ENCODE assay signal across 28 cellular contexts in genomic region chr3:15538345-15538744, GRCh38. TPM values are rescaled to one million over a fixed set of nuclear protein-coding genes. Genes with fewer than 3 reads are reported as not detected.
DNase-seq lines count a peak whose midpoint lies in the region; ATAC-seq and TF ChIP-seq lines count a peak whose summit lies in the region.
"Had no signal": no experiment of that assay in that cellular context is flagged by ENCODE, and none has a peak within 500 bp of the region (broad histone marks: within the 10 kb centered on the region; RNA-seq: fewer than 3 reads in every experiment).

No MANE protein-coding gene starts in this region.

- CTCF ChIA-PET in T-cell (lab: Charles Lee), result interaction anchor here in 1 of 2 donors (0.5 kb wide), 1 partner anchor 462 kb away, joined by 3 read pairs; no protein-coding TSS in a partner anchor

- H3K9me3 ChIP-seq in CD4-positive, CD25-positive, alpha-beta regulatory T cell (ENCODE audit: control insufficient read depth in 2 of 2, low read length in 2 of 2), result no peaks in the 10 kb centered on the region
- H3K9me3 ChIP-seq: BLaER1 treated with 17β-estradiol and CSF1 and Interleukin-3, amounts not matched to agents 10 nM and 100 nM; colonic mucosa; pancreas had no signal

- peaks cover 56% of the 10 kb centered on the region for H3K4me1 ChIP-seq in CD4-positive, CD25-positive, alpha-beta regulatory T cell (ENCODE audit: control insufficient read depth, insufficient read depth, low read length, poor library complexity, severe bottlenecking)
- H3K4me1 ChIP-seq: colonic mucosa, neural progenitor cell, pancreas had no signal

- no peak for TF ChIP-seq POLR2A in erythroblast (IDR thresholded peaks at IDR 0.05; ENCODE audit: low read length)

- H3K36me3 Mint-ChIP-seq in T-helper 1 cell treated with Interleukin-12 subunit alpha and Interleukin-12 subunit beta and Interleukin-4 antibody, amounts not matched to agents 30 μg/mL and 1 μg/mL, for 36 hours (ENCODE audit: low read depth), result peaks cover 22% of the 10 kb centered on the region
- peaks cover 10% of the 10 kb centered on the region for H3K36me3 Mint-ChIP-seq in CD4-positive, CD25-positive, alpha-beta regulatory T cell
- peaks cover 3% of the 10 kb centered on the region for H3K36me3 Mint-ChIP-seq in T-cell
- no peaks in the 10 kb centered on the region for H3K36me3 Mint-ChIP-seq in effector memory CD8-positive, alpha-beta T cell (ENCODE audit: insufficient read depth)
- H3K36me3 Mint-ChIP-seq: neural progenitor cell, WTC11 had no signal

- H3K4me3 Mint-ChIP-seq in T-helper 1 cell treated with Interleukin-12 subunit alpha and Interleukin-12 subunit beta and Interleukin-4 antibody, amounts not matched to agents 30 μg/mL and 1 μg/mL, for 36 hours, result no peak overlapping the region
- peak overlapping the region in 3 of 4 donors; percentile 33 to 73 (median 66) for H3K4me3 Mint-ChIP-seq in CD4-positive, CD25-positive, alpha-beta regulatory T cell
- H3K4me3 Mint-ChIP-seq in T-cell, result peak overlapping the region in 2 of 3 donors; percentile 8 to 58
- peak overlapping the region; percentile 32 to 37 for H3K4me3 Mint-ChIP-seq in effector memory CD8-positive, alpha-beta T cell
- H3K4me3 Mint-ChIP-seq: activated T-cell treated with anti-CD3 and anti-CD28 coated beads, Interleukin-2, amount 50 U/mL, for 4 hours; neural progenitor cell; stimulated activated naive B cell treated with anti-CD40 and anti-IgM and Interleukin-4, amounts not matched to agents 10 μg/mL and 1 μg/mL and 100 μg/mL, for 72 hours; WTC11 had no signal

- no peak overlapping the region for H3K4me3 ChIP-seq in CD4-positive, CD25-positive, alpha-beta regulatory T cell (ENCODE audit: low read depth, low read length)
- H3K4me3 ChIP-seq: BLaER1 treated with 17β-estradiol and CSF1 and Interleukin-3, amounts not matched to agents 10 nM and 100 nM; colonic mucosa; neural progenitor cell; pancreas had no signal

- DNase-seq in T-helper 1 cell (no peak), T-cell (no peak), erythroblast (lab: John Stamatoyannopoulos, UW) (no peak), left colon (no peak), germinal center (ENCODE audit: low spot score) (no peak)
- peak in 1 of 3 donors; percentile 18 for DNase-seq in CD4-positive, CD25-positive, alpha-beta regulatory T cell
- no peak for DNase-seq in effector memory CD8-positive, alpha-beta T cell
- DNase-seq: activated T-cell treated with anti-CD3 and anti-CD28 coated beads, Interleukin-2, amount 50 U/mL, for 4 hours; anterior cingulate cortex; colonic mucosa; DMS79 treated with DMSO at 0.1 percent for 48 hours; effector CD4-positive, alpha-beta T cell; H7; hypothalamus; left cardiac atrium; NCI-H1092 treated with DMSO at 0.1 percent for 48 hours; NCI-H1694 treated with DMSO at 0.1 percent for 48 hours; pancreas; stimulated activated naive B cell treated with anti-CD40 and anti-IgM and Interleukin-4, amounts not matched to agents 10 μg/mL and 1 μg/mL and 100 μg/mL, for 72 hours; substantia nigra; trophoblast cell had no signal

- intact Hi-C loops in left colon (cut with DNase I, micrococcal nuclease), result no loop called here

- no peak for ATAC-seq in CD4-positive, CD25-positive, alpha-beta regulatory T cell (ENCODE audit: low read depth in 2 of 2)
- ATAC-seq in T-cell (replicated peaks in 1 of 4) (no peak), left colon (no peak)
- ATAC-seq in effector memory CD8-positive, alpha-beta T cell (replicated peaks), result no peak
- ATAC-seq: activated T-cell treated with anti-CD3 and anti-CD28 coated beads, Interleukin-2, amount 50 U/mL, for 4 hours; left cardiac atrium; pancreas; stimulated activated naive B cell treated with anti-CD40 and anti-IgM and Interleukin-4, amounts not matched to agents 10 μg/mL and 1 μg/mL and 100 μg/mL, for 72 hours; WTC11 had no signal

- H3K9me3 Mint-ChIP-seq in T-helper 1 cell treated with Interleukin-12 subunit alpha and Interleukin-12 subunit beta and Interleukin-4 antibody, amounts not matched to agents 30 μg/mL and 1 μg/mL, for 36 hours, result peaks cover 12% of the 10 kb centered on the region
- no peaks in the 10 kb centered on the region for H3K9me3 Mint-ChIP-seq in CD4-positive, CD25-positive, alpha-beta regulatory T cell
- no peaks in the 10 kb centered on the region for H3K9me3 Mint-ChIP-seq in T-cell
- H3K9me3 Mint-ChIP-seq in effector memory CD8-positive, alpha-beta T cell, result no peaks in the 10 kb centered on the region
- H3K9me3 Mint-ChIP-seq: activated T-cell treated with anti-CD3 and anti-CD28 coated beads, Interleukin-2, amount 50 U/mL, for 4 hours; neural progenitor cell; stimulated activated naive B cell treated with anti-CD40 and anti-IgM and Interleukin-4, amounts not matched to agents 10 μg/mL and 1 μg/mL and 100 μg/mL, for 72 hours; WTC11 had no signal

- no peaks in the 10 kb centered on the region for H3K27me3 ChIP-seq in CD4-positive, CD25-positive, alpha-beta regulatory T cell (ENCODE audit: control insufficient read depth, insufficient read depth, low read length)
- H3K27me3 ChIP-seq: BLaER1 treated with 17β-estradiol and CSF1 and Interleukin-3, amounts not matched to agents 10 nM and 100 nM; colonic mucosa; neural progenitor cell; pancreas had no signal

- peak overlapping the region; percentile 28 for H3K27ac Mint-ChIP-seq in T-helper 1 cell treated with Interleukin-12 subunit alpha and Interleukin-12 subunit beta and Interleukin-4 antibody, amounts not matched to agents 30 μg/mL and 1 μg/mL, for 36 hours
- H3K27ac Mint-ChIP-seq in CD4-positive, CD25-positive, alpha-beta regulatory T cell, result peak overlapping the region; percentile 57 to 99 (median 90)
- H3K27ac Mint-ChIP-seq in T-cell, result peak overlapping the region; percentile 76 to 95
- peak overlapping the region; percentile 80 to 98 for H3K27ac Mint-ChIP-seq in effector memory CD8-positive, alpha-beta T cell
- H3K27ac Mint-ChIP-seq: neural progenitor cell; stimulated activated naive B cell treated with anti-CD40 and anti-IgM and Interleukin-4, amounts not matched to agents 10 μg/mL and 1 μg/mL and 100 μg/mL, for 72 hours; WTC11 had no signal

- no peak overlapping the region for H3K27ac ChIP-seq in CD4-positive, CD25-positive, alpha-beta regulatory T cell (ENCODE audit: insufficient read depth, low read length, poor library complexity, severe bottlenecking)
- H3K27ac ChIP-seq: 22Rv1; BLaER1 treated with 17β-estradiol and CSF1 and Interleukin-3, amounts not matched to agents 10 nM and 100 nM; colonic mucosa; neural progenitor cell; pancreas had no signal

- H3K36me3 ChIP-seq in CD4-positive, CD25-positive, alpha-beta regulatory T cell (ENCODE audit: control insufficient read depth, insufficient read depth, low read length), result no peaks in the 10 kb centered on the region
- H3K36me3 ChIP-seq: BLaER1 treated with 17β-estradiol and CSF1 and Interleukin-3, amounts not matched to agents 10 nM and 100 nM; colonic mucosa; neural progenitor cell; pancreas had no signal

- H3K27me3 Mint-ChIP-seq in T-helper 1 cell treated with Interleukin-12 subunit alpha and Interleukin-12 subunit beta and Interleukin-4 antibody, amounts not matched to agents 30 μg/mL and 1 μg/mL, for 36 hours (ENCODE audit: low read depth), result no peaks in the 10 kb centered on the region
- H3K27me3 Mint-ChIP-seq in CD4-positive, CD25-positive, alpha-beta regulatory T cell, result no peaks in the 10 kb centered on the region
- no peaks in the 10 kb centered on the region for H3K27me3 Mint-ChIP-seq in T-cell
- no peaks in the 10 kb centered on the region for H3K27me3 Mint-ChIP-seq in effector memory CD8-positive, alpha-beta T cell
- H3K27me3 Mint-ChIP-seq: stimulated activated naive B cell treated with anti-CD40 and anti-IgM and Interleukin-4, amounts not matched to agents 10 μg/mL and 1 μg/mL and 100 μg/mL, for 72 hours had no signal

- POLR2A ChIA-PET in T-cell (lab: Charles Lee), result no interaction called here

- H3K4me1 Mint-ChIP-seq in T-helper 1 cell treated with Interleukin-12 subunit alpha and Interleukin-12 subunit beta and Interleukin-4 antibody, amounts not matched to agents 30 μg/mL and 1 μg/mL, for 36 hours (ENCODE audit: low read depth), result peaks cover 58% of the 10 kb centered on the region
- peaks cover 27 to 69% (median 46%) of the 10 kb centered on the region in 4 donors for H3K4me1 Mint-ChIP-seq in CD4-positive, CD25-positive, alpha-beta regulatory T cell
- peaks cover 49 to 70% (median 63%) of the 10 kb centered on the region in 3 donors for H3K4me1 Mint-ChIP-seq in T-cell
- peaks cover 54 to 55% of the 10 kb centered on the region in 2 donors for H3K4me1 Mint-ChIP-seq in effector memory CD8-positive, alpha-beta T cell (ENCODE audit: low read depth in 2 of 2)
- H3K4me1 Mint-ChIP-seq: neural progenitor cell, WTC11 had no signal

RNA-seq across cellular contexts. Expression of gene COLQ, which starts 16.8 kb away (rescaled TPM):
- total RNA-seq in CD4-positive, CD25-positive, alpha-beta regulatory T cell, result 5.1 TPM
- 1 to 10 TPM in 2 of 4 donors, under 1 TPM in 2; 0.60 to 1.2 (median 0.89) TPM for polyA plus RNA-seq in CD4-positive, CD25-positive, alpha-beta regulatory T cell
- total RNA-seq in T-cell (10 to 100 TPM in 2 of 5 donors, 1 to 10 TPM in 3; 5.1 to 11.4 (median 7.2) TPM), left colon (1 to 10 TPM; 1.3 to 1.7 TPM)
- total RNA-seq: HT-29, NCI-H460 had no signal

Comparison
In these comparisons a context has a peak if more than half of its experiments do, and no peak if none do; other contexts are left out.
1. H3K27ac Mint-ChIP-seq: peak in every context shown above with its lines; median percentile 90 in CD4-positive, CD25-positive, alpha-beta regulatory T cell; 89 in effector memory CD8-positive, alpha-beta T cell; 86 in T-cell; 28 in T-helper 1 cell treated with Interleukin-12 subunit alpha and Interleukin-12 subunit beta and Interleukin-4 antibody, amounts not matched to agents 30 μg/mL and 1 μg/mL, for 36 hours.